ENCODE assay signal across 13 cellular contexts in genomic region chr14:91403069-91403600, GRCh38. TPM values are rescaled to one million over a fixed set of nuclear protein-coding genes. Genes with fewer than 3 reads are reported as not detected.
DNase-seq lines count a peak whose midpoint lies in the region; ATAC-seq and TF ChIP-seq lines count a peak whose summit lies in the region.
"Had no signal": no experiment of that assay in that cellular context is flagged by ENCODE, and none has a peak within 500 bp of the region (broad histone marks: within the 10 kb centered on the region; RNA-seq: fewer than 3 reads in every experiment).

No MANE protein-coding gene starts in this region.

- no peak for TF ChIP-seq CTCF in heart left ventricle (IDR thresholded peaks at IDR 0.05)
- TF ChIP-seq CTCF in lower lobe of right lung (IDR thresholded peaks at IDR 0.05) = no peak

- H3K27ac Mint-ChIP-seq in activated CD8-positive, alpha-beta T cell treated with anti-CD3 and anti-CD28 coated beads, Interleukin-2, amount 10 ng/mL, durations not matched to agents 7 days and 5 days = peak overlapping the region; percentile 83

- DNase-seq in heart left ventricle (no peak), cardiac septum (ENCODE audit: low spot score) (no peak), lower lobe of right lung (peak; percentile 31), NCI-H1092 treated with DMSO at 0.1 percent for 48 hours (lab: John Stamatoyannopoulos, UW) (no peak), T1000 (lab: John Stamatoyannopoulos, UW) (no peak)
- no peak for DNase-seq in activated CD8-positive, alpha-beta T cell treated with anti-CD3 and anti-CD28 coated beads, Interleukin-2, amount 10 ng/mL, durations not matched to agents 7 days and 5 days
- DNase-seq: dorsolateral prefrontal cortex, NCI-H2227 treated with DMSO at 0.1 percent for 48 hours, RPMI8226, trophoblast cell had no signal

- H3K9me3 Mint-ChIP-seq in activated CD8-positive, alpha-beta T cell treated with anti-CD3 and anti-CD28 coated beads, Interleukin-2, amount 10 ng/mL, durations not matched to agents 7 days and 5 days (ENCODE audit: insufficient read depth) = no peaks in the 10 kb centered on the region

- H3K4me3 ChIP-seq in heart left ventricle (peak overlapping the region in 1 of 12 donors; percentile 25), lower lobe of right lung (peak overlapping the region; percentile 23), stomach smooth muscle (ENCODE audit: low read length in 2 of 2) (no peak overlapping the region)
- H3K4me3 ChIP-seq: dorsolateral prefrontal cortex had no signal

- peak overlapping the region; percentile 52 for H3K4me3 Mint-ChIP-seq in activated CD8-positive, alpha-beta T cell treated with anti-CD3 and anti-CD28 coated beads, Interleukin-2, amount 10 ng/mL, durations not matched to agents 7 days and 5 days

- POLR2A ChIA-PET in activated CD8-positive, alpha-beta T cell treated with anti-CD3 and anti-CD28 coated beads, Interleukin-2, amount 10 ng/mL, durations not matched to agents 7 days and 5 days (lab: Charles Lee) = interaction anchor here (1.0 to 5.2 kb wide), 2 partner anchors 11 to 13 kb away, joined by 3 to 65 read pairs; partner anchors contain the start of gene CCDC88C

- peaks cover 0 to 2% (median 0%) of the 10 kb centered on the region in 9 donors for H3K36me3 ChIP-seq in heart left ventricle
- H3K36me3 ChIP-seq in lower lobe of right lung = no peaks in the 10 kb centered on the region
- no peaks in the 10 kb centered on the region for H3K36me3 ChIP-seq in stomach smooth muscle (ENCODE audit: control insufficient read depth in 2 of 2, insufficient read depth in 2 of 2, low read length in 2 of 2)

- H3K9me3 ChIP-seq in heart left ventricle (no peaks in the 10 kb centered on the region), lower lobe of right lung (no peaks in the 10 kb centered on the region), stomach smooth muscle (ENCODE audit: control insufficient read depth in 2 of 2, low read length in 2 of 2) (no peaks in the 10 kb centered on the region)

- CTCF ChIA-PET in activated CD8-positive, alpha-beta T cell treated with anti-CD3 and anti-CD28 coated beads, Interleukin-2, amount 10 ng/mL, durations not matched to agents 7 days and 5 days (lab: Charles Lee) = interaction anchor here (0.9 to 10.7 kb wide), 8 partner anchors 8 to 159 kb away, joined by 3 to 151 read pairs (median 6); partner anchors contain the start of genes CCDC88C and GPR68

- WGBS in heart left ventricle, 4 donors = 67 to 86% (median 72%) methylated on average over 13 of the region's 13 CpGs

- H3K4me1 Mint-ChIP-seq in activated CD8-positive, alpha-beta T cell treated with anti-CD3 and anti-CD28 coated beads, Interleukin-2, amount 10 ng/mL, durations not matched to agents 7 days and 5 days (ENCODE audit: low read depth) = peaks cover 93% of the 10 kb centered on the region

- no peak for TF ChIP-seq POLR2A in heart left ventricle (IDR thresholded peaks at IDR 0.05)

- peaks cover 70% of the 10 kb centered on the region for H3K36me3 Mint-ChIP-seq in activated CD8-positive, alpha-beta T cell treated with anti-CD3 and anti-CD28 coated beads, Interleukin-2, amount 10 ng/mL, durations not matched to agents 7 days and 5 days (ENCODE audit: low read depth)

- H3K27me3 ChIP-seq in heart left ventricle (peaks cover 0 to 15% (median 0%) of the 10 kb centered on the region in 9 donors), lower lobe of right lung (ENCODE audit: low read depth) (no peaks in the 10 kb centered on the region), stomach smooth muscle (ENCODE audit: control insufficient read depth in 1 of 2, insufficient read depth in 2 of 2, low read length in 2 of 2) (peaks cover 0 to 2% of the 10 kb centered on the region in 2 donors)
- H3K27me3 ChIP-seq: dorsolateral prefrontal cortex had no signal

- intact Hi-C loops in heart left ventricle (cut with DNase I) (no loop called here), cardiac septum (cut with DNase I) (no loop called here), lower lobe of right lung (cut with DNase I) (no loop called here)

- ATAC-seq in heart left ventricle (peak in 1 of 4 donors; percentile 4), lower lobe of right lung (peak; percentile 31 to 36), GM19467 (IDR thresholded peaks at IDR 0.05; ENCODE audit: unreplicated experiment) (no peak)
- peak; percentile 10 for ATAC-seq in activated CD8-positive, alpha-beta T cell treated with anti-CD3 and anti-CD28 coated beads, Interleukin-2, amount 10 ng/mL, durations not matched to agents 7 days and 5 days
- ATAC-seq: HCT116 had no signal

- H3K4me1 ChIP-seq in heart left ventricle (peaks cover 0 to 79% (median 18%) of the 10 kb centered on the region in 12 donors), lower lobe of right lung (peaks cover 62% of the 10 kb centered on the region), stomach smooth muscle (ENCODE audit: control insufficient read depth, insufficient read depth, low read length) (peaks cover 29% of the 10 kb centered on the region)

- peak overlapping the region in 1 of 2 donors; percentile 21 for H3K9ac ChIP-seq in stomach smooth muscle (ENCODE audit: low read length in 2 of 2)

- H3K27me3 Mint-ChIP-seq in activated CD8-positive, alpha-beta T cell treated with anti-CD3 and anti-CD28 coated beads, Interleukin-2, amount 10 ng/mL, durations not matched to agents 7 days and 5 days (ENCODE audit: low read depth) = no peaks in the 10 kb centered on the region

- H3K27ac ChIP-seq in heart left ventricle (peak overlapping the region in 9 of 12 donors; percentile 4 to 76 (median 33)), lower lobe of right lung (peak overlapping the region; percentile 64), stomach smooth muscle (ENCODE audit: low read length) (peak overlapping the region; percentile 77)
- H3K27ac ChIP-seq: dorsolateral prefrontal cortex had no signal

RNA-seq across cellular contexts. Expression of gene CCDC88C, which starts 14.5 kb away (rescaled TPM):
- total RNA-seq in heart left ventricle (10 to 100 TPM in 1 of 9 donors, 1 to 10 TPM in 8; 2.4 to 15.6 (median 5.4) TPM), cardiac septum (2.6 TPM), lower lobe of right lung (45.8 TPM)
- polyA plus RNA-seq in heart left ventricle = 1 to 10 TPM; 2.8 to 3.4 TPM
- total RNA-seq in activated CD8-positive, alpha-beta T cell treated with anti-CD3 and anti-CD28 coated beads, Interleukin-2, amount 10 ng/mL, durations not matched to agents 7 days and 5 days = 100 to 1,000 TPM; 147 to 153 TPM
